In genomic region chr2:222423632-222424280, GRCh38 we compare ENCODE assay signal across 8 cellular contexts. TPM values are rescaled to one million over a fixed set of nuclear protein-coding genes. Genes with fewer than 3 reads are reported as not detected.
DNase-seq lines count a peak whose midpoint lies in the region; ATAC-seq, FAIRE-seq and TF ChIP-seq lines count a peak whose summit lies in the region.

No MANE protein-coding gene starts in this region.

- TF ChIP-seq CTCF in cardiac muscle cell (IDR thresholded peaks at IDR 0.05; ENCODE audit: low read depth, low read length) (no peak), fibroblast of pulmonary artery (IDR thresholded peaks at IDR 0.05; ENCODE audit: low read length, missing control alignments) (no peak)

- ATAC-seq in HG03196 (IDR thresholded peaks at IDR 0.05; ENCODE audit: unreplicated experiment): peak; percentile 26

- intact Hi-C loops in cardiac septum (cut with DNase I): no loop called here

- H3K27ac ChIP-seq in cardiac muscle cell (peak overlapping the region; percentile 90), small intestine (ENCODE audit: low read depth in 1 of 2, low read length in 1 of 2) (peak overlapping the region in 1 of 2 donors; percentile 42)

- FAIRE-seq in small intestine (lab: Jason Lieb, UNC): no peak

- H3K9me3 ChIP-seq in cardiac muscle cell (ENCODE audit: low read depth) (no peaks in the 10 kb centered on the region), small intestine (ENCODE audit: control insufficient read depth, low read depth) (no peaks in the 10 kb centered on the region)

- H3K27me3 ChIP-seq in cardiac muscle cell (peaks cover 15% of the 10 kb centered on the region), small intestine (ENCODE audit: control insufficient read depth in 2 of 2, insufficient read depth in 2 of 2, low read length in 2 of 2) (peaks cover 0 to 10% of the 10 kb centered on the region in 2 donors)

- DNase-seq in cardiac muscle cell (ENCODE audit: low read depth in 1 of 2, low spot score in 1 of 2): peak in 1 of 2 donors; percentile 12
- no peak for DNase-seq in cardiac septum (ENCODE audit: low spot score)
- DNase-seq in activated CD4-positive, alpha-beta T cell treated with anti-CD3 and anti-CD28 coated beads, Interleukin-2, amount 50 U/mL, for 48 hours: peak; percentile 64 to 77
- peak; percentile 22 for DNase-seq in fibroblast of pulmonary artery (ENCODE audit: low read depth)
- DNase-seq in small intestine: peak; percentile 55
- DNase-seq in SIG-M5 treated with dmso at 0.1 percent for 504 hours (lab: John Stamatoyannopoulos, UW; ENCODE audit: unreplicated experiment): no peak
- no peak for DNase-seq in GM19240 (ENCODE audit: insufficient read length, low spot score)

- H3K4me1 ChIP-seq in cardiac muscle cell (ENCODE audit: low read depth) (peaks cover 31% of the 10 kb centered on the region), small intestine (ENCODE audit: control insufficient read depth in 2 of 2, insufficient read depth in 1 of 2, low read depth in 1 of 2, low read length in 1 of 2) (no peaks in the 10 kb centered on the region)

- no peaks in the 10 kb centered on the region for H3K36me3 ChIP-seq in cardiac muscle cell
- no peaks in the 10 kb centered on the region for H3K36me3 ChIP-seq in small intestine (ENCODE audit: control insufficient read depth in 2 of 2, insufficient read depth in 2 of 2, low read length in 2 of 2)

- WGBS in small intestine, 3 donors: 4 to 16% (median 7%) methylated on average over 23 of the region's 23 CpGs

- H3K4me3 ChIP-seq in cardiac muscle cell (peak overlapping the region; percentile 94), fibroblast of pulmonary artery (replicated peaks; ENCODE audit: low read depth, low read length) (no peak overlapping the region), small intestine (ENCODE audit: low read depth in 1 of 2, low read length in 2 of 2) (peak overlapping the region in 1 of 2 donors; percentile 84)

RNA-seq across cellular contexts. Expression of gene SGPP2, which starts 0.6 kb away (rescaled TPM):
- total RNA-seq in cardiac muscle cell (24.6 and 44.6 TPM in 2 replicates), cardiac septum (1.0 TPM)
- polyA plus RNA-seq in cardiac muscle cell (11.6 and 16.2 TPM in 2 replicates), small intestine (10 to 100 TPM in 1 of 3 donors, 1 to 10 TPM in 2; 4.0 to 19.1 (median 4.6) TPM)

Comparison
In these comparisons a context has a peak if more than half of its experiments do, and no peak if none do; other contexts are left out.
1. RNA of gene SGPP2, which starts 0.6 kb away (total RNA-seq): 24.6 to 44.6 TPM in cardiac muscle cell; 1.0 TPM in cardiac septum (single experiment); every median in the first group is over 10 times any median in the second.
2. DNase-seq: peak in activated CD4-positive, alpha-beta T cell treated with anti-CD3 and anti-CD28 coated beads, Interleukin-2, amount 50 U/mL, for 48 hours (2 of 2), fibroblast of pulmonary artery (single experiment) and small intestine (single experiment); none in cardiac septum (single experiment), SIG-M5 treated with dmso at 0.1 percent for 504 hours (single experiment) and GM19240 (single experiment).